Comparison of ENCODE assay signal across 12 cellular contexts in genomic region chr1:85911742-85912141, GRCh38.
DNase-seq lines count a peak whose midpoint lies in the region; ATAC-seq, FAIRE-seq and TF ChIP-seq lines count a peak whose summit lies in the region.
"Had no signal": no experiment of that assay in that cellular context is flagged by ENCODE, and none has a peak within 500 bp of the region (broad histone marks: within the 10 kb centered on the region; RNA-seq: fewer than 3 reads in every experiment).

No MANE protein-coding gene starts in this region.

- H3K27me3 Mint-ChIP-seq in CD8-positive, alpha-beta T cell (ENCODE audit: low read depth): no peaks in the 10 kb centered on the region
- H3K27me3 Mint-ChIP-seq in stimulated activated naive CD8-positive, alpha-beta T cell treated with anti-CD3 and anti-CD28 coated beads, Interleukin-15, amount 100 ng/mL, for 72 hours: no peaks in the 10 kb centered on the region
- H3K27me3 Mint-ChIP-seq: naive thymus-derived CD8-positive, alpha-beta T cell had no signal

- no peak overlapping the region for H2BK15ac ChIP-seq in mesendoderm (replicated peaks; ENCODE audit: low read depth)

- in situ Hi-C loops in KBM-7 (cut with MboI; ENCODE audit: low pct_unique_long_range_greater_than_20kb, low sequenced_read_pairs) (no loop called here), GM12878 (cut with MboI) (no loop called here)

- intact Hi-C loops in GM12878 (cut with micrococcal nuclease; ENCODE audit: unreplicated experiment): no loop called here
- intact Hi-C loops in CD8-positive, alpha-beta T cell (cut with DNase I, micrococcal nuclease): no loop called here

- H3K27me3 ChIP-seq in GM12878 (replicated peaks in 1 of 2; ENCODE audit: control insufficient read depth in 2 of 2, insufficient read depth in 2 of 2, low read length in 1 of 2) (no peaks in the 10 kb centered on the region), mesendoderm (ENCODE audit: insufficient read depth, low read length, poor library complexity) (no peaks in the 10 kb centered on the region)
- no peaks in the 10 kb centered on the region for H3K27me3 ChIP-seq in CD8-positive, alpha-beta T cell (ENCODE audit: insufficient read depth, low read length)

- FAIRE-seq in GM12878 (lab: Jason Lieb, UNC): no peak

- no peak for ATAC-seq in GM12878
- ATAC-seq in CD8-positive, alpha-beta T cell: no peak
- no peak for ATAC-seq in stimulated activated naive CD8-positive, alpha-beta T cell treated with anti-CD3 and anti-CD28 coated beads, Interleukin-15, amount 100 ng/mL, for 72 hours
- ATAC-seq: naive thymus-derived CD8-positive, alpha-beta T cell had no signal

- H3K23ac ChIP-seq in mesendoderm (ENCODE audit: low read length): no peak overlapping the region

- H3K79me1 ChIP-seq in mesendoderm (ENCODE audit: low read length): no peaks in the 10 kb centered on the region

- H3K4me1 Mint-ChIP-seq in CD8-positive, alpha-beta T cell (ENCODE audit: low read depth): no peaks in the 10 kb centered on the region
- H3K4me1 Mint-ChIP-seq in stimulated activated naive CD8-positive, alpha-beta T cell treated with anti-CD3 and anti-CD28 coated beads, Interleukin-15, amount 100 ng/mL, for 72 hours: no peaks in the 10 kb centered on the region
- H3K4me1 Mint-ChIP-seq: naive thymus-derived CD8-positive, alpha-beta T cell had no signal

- no peaks in the 10 kb centered on the region for H3K36me3 Mint-ChIP-seq in CD8-positive, alpha-beta T cell
- H3K36me3 Mint-ChIP-seq: naive thymus-derived CD8-positive, alpha-beta T cell had no signal

- H3K4me2 ChIP-seq in GM12878 (ENCODE audit: control insufficient read depth, insufficient read depth) (no peak overlapping the region), mesendoderm (ENCODE audit: low read length) (no peak overlapping the region)

- H3K4me3 ChIP-seq in GM12878 (no peak overlapping the region), mesendoderm (ENCODE audit: low read length) (no peak overlapping the region)
- H3K4me3 ChIP-seq in CD8-positive, alpha-beta T cell (ENCODE audit: low read depth, low read length): no peak overlapping the region

- no peaks in the 10 kb centered on the region for H3K4me1 ChIP-seq in GM12878 (ENCODE audit: control insufficient read depth, insufficient read depth, low read length)
- no peaks in the 10 kb centered on the region for H3K4me1 ChIP-seq in mesendoderm (ENCODE audit: control insufficient read depth, low read depth, low read length)
- H3K4me1 ChIP-seq in CD8-positive, alpha-beta T cell (ENCODE audit: insufficient read depth, low read length): no peaks in the 10 kb centered on the region

- no peaks in the 10 kb centered on the region for H3K9me3 ChIP-seq in GM12878 (replicated peaks; ENCODE audit: control insufficient read depth, insufficient read depth, low read length)
- no peaks in the 10 kb centered on the region for H3K9me3 ChIP-seq in CD8-positive, alpha-beta T cell (ENCODE audit: low read length)

- no peak overlapping the region for H3K27ac Mint-ChIP-seq in CD8-positive, alpha-beta T cell
- no peak overlapping the region for H3K27ac Mint-ChIP-seq in stimulated activated naive CD8-positive, alpha-beta T cell treated with anti-CD3 and anti-CD28 coated beads, Interleukin-15, amount 100 ng/mL, for 72 hours
- H3K27ac Mint-ChIP-seq: naive thymus-derived CD8-positive, alpha-beta T cell; T-helper 1 cell treated with Interleukin-12 subunit alpha and Interleukin-12 subunit beta and Interleukin-4 antibody, amounts not matched to agents 30 μg/mL and 1 μg/mL, for 36 hours had no signal

- H3K4ac ChIP-seq in mesendoderm (ENCODE audit: low read depth, low read length): no peak overlapping the region

- POLR2A ChIA-PET in GM12878 (lab: Charles Lee): no interaction called here
- POLR2A ChIA-PET in CD8-positive, alpha-beta T cell (lab: Charles Lee): no interaction called here

- RAD21 ChIA-PET in GM12878 (lab: Charles Lee; ENCODE audit: unreplicated experiment): interaction anchor here (0.9 kb wide), 1 partner anchor 107 kb away, joined by 3 read pairs; no protein-coding TSS in a partner anchor

- no peak overlapping the region for H4K8ac ChIP-seq in mesendoderm (ENCODE audit: low read depth, low read length)

- H2AFZ ChIP-seq in GM12878 (ENCODE audit: control insufficient read depth, low read depth, low read length): no peak overlapping the region

- no peak overlapping the region for H3K4me3 Mint-ChIP-seq in CD8-positive, alpha-beta T cell
- H3K4me3 Mint-ChIP-seq in stimulated activated naive CD8-positive, alpha-beta T cell treated with anti-CD3 and anti-CD28 coated beads, Interleukin-15, amount 100 ng/mL, for 72 hours: no peak overlapping the region
- H3K4me3 Mint-ChIP-seq: naive thymus-derived CD8-positive, alpha-beta T cell; T-helper 1 cell treated with Interleukin-12 subunit alpha and Interleukin-12 subunit beta and Interleukin-4 antibody, amounts not matched to agents 30 μg/mL and 1 μg/mL, for 36 hours had no signal

- H3K79me2 ChIP-seq in GM12878 (ENCODE audit: control insufficient read depth, insufficient read depth, low read length): no peaks in the 10 kb centered on the region
- no peaks in the 10 kb centered on the region for H3K79me2 ChIP-seq in mesendoderm (ENCODE audit: control insufficient read depth, insufficient read depth, low read length)

- no peak overlapping the region for H3K56ac ChIP-seq in mesendoderm (ENCODE audit: low read length)

- no peaks in the 10 kb centered on the region for H3K36me3 ChIP-seq in GM12878 (ENCODE audit: control insufficient read depth in 2 of 2, insufficient read depth in 2 of 2, low read length in 1 of 2)
- no peaks in the 10 kb centered on the region for H3K36me3 ChIP-seq in mesendoderm (ENCODE audit: control insufficient read depth, insufficient read depth, low read length)
- H3K36me3 ChIP-seq in CD8-positive, alpha-beta T cell (ENCODE audit: insufficient read depth, low read length): no peaks in the 10 kb centered on the region

- DNase-seq in DMS53 (lab: John Stamatoyannopoulos, UW) (peak; percentile 23), KBM-7 (peak; percentile 13), GM12878 (ENCODE audit: low read depth, low spot score) (no peak), mesendoderm (peak; percentile 16), NK-92 (lab: John Stamatoyannopoulos, UW; ENCODE audit: unreplicated experiment) (no peak), NOMO-1 (lab: John Stamatoyannopoulos, UW; ENCODE audit: unreplicated experiment in 2 of 2) (no peak)
- DNase-seq in CD8-positive, alpha-beta T cell: no peak
- DNase-seq in stimulated activated naive CD8-positive, alpha-beta T cell treated with anti-CD3 and anti-CD28 coated beads, Interleukin-15, amount 100 ng/mL, for 72 hours: no peak
- DNase-seq: naive thymus-derived CD8-positive, alpha-beta T cell; stimulated activated CD4-positive, alpha-beta T cell treated with anti-CD3 and anti-CD28 coated beads, Interleukin-15, amount 100 ng/mL, for 24 hours; stimulated activated naive CD4-positive, alpha-beta T cell treated with Interleukin-2 at 50 U/mL for 16 hours had no signal

- H2BK120ac ChIP-seq in mesendoderm (ENCODE audit: low read depth, low read length): no peak overlapping the region

- no peak overlapping the region for H2AK5ac ChIP-seq in mesendoderm (ENCODE audit: low read length)

- CTCF ChIA-PET in GM12878 (lab: Yijun Ruan, JAX): interaction anchor here (1.0 to 1.7 kb wide), 4 partner anchors 10 to 108 kb away, joined by 3 to 7 read pairs (median 3); no protein-coding TSS in a partner anchor
- CTCF ChIA-PET in CD8-positive, alpha-beta T cell (lab: Charles Lee): no interaction called here

- TF ChIP-seq CTCF in GM12878 (IDR thresholded peaks at IDR 0.05 in 2 of 3, conservative IDR thresholded peaks at IDR 0.05 in 1 of 3; ENCODE audit: control insufficient read depth in 2 of 3, extremely low read depth in 1 of 3, insufficient read depth in 1 of 3, low read depth in 3 of 3, low read length in 3 of 3): peak in 2 of 3 experiments; percentile 7 to 12; a peak in 1 of 6 replicates
- no peak for TF ChIP-seq CTCF in CD8-positive, alpha-beta T cell (IDR thresholded peaks at IDR 0.05)

- no peak overlapping the region for H4K5ac ChIP-seq in mesendoderm (ENCODE audit: low read length)

- H3K9me3 Mint-ChIP-seq in CD8-positive, alpha-beta T cell: no peaks in the 10 kb centered on the region
- H3K9me3 Mint-ChIP-seq in stimulated activated naive CD8-positive, alpha-beta T cell treated with anti-CD3 and anti-CD28 coated beads, Interleukin-15, amount 100 ng/mL, for 72 hours: no peaks in the 10 kb centered on the region
- H3K9me3 Mint-ChIP-seq: T-helper 1 cell treated with Interleukin-12 subunit alpha and Interleukin-12 subunit beta and Interleukin-4 antibody, amounts not matched to agents 30 μg/mL and 1 μg/mL, for 36 hours had no signal

- H3K9ac ChIP-seq in GM12878 (ENCODE audit: control insufficient read depth, insufficient read depth, low read length) (no peak overlapping the region), mesendoderm (ENCODE audit: low read length) (no peak overlapping the region)

- no peak for TF ChIP-seq POLR2A in GM12878 (IDR thresholded peaks at IDR 0.05; ENCODE audit: low read depth, low read length)

- peak; percentile 34 for TF ChIP-seq RAD21 in GM12878 (IDR thresholded peaks at IDR 0.05; ENCODE audit: insufficient read depth, low read depth, low read length)

- WGBS in GM12878 (ENCODE audit: insufficient coverage, insufficient replicate concordance, low lambda C conversion rate, missing lambda C conversion rate): 34% methylated on average over 3 of the region's 3 CpGs
- no CpG with 5 or more reads among the region's 3 CpGs for WGBS in mesendoderm (ENCODE audit: extremely low coverage, insufficient coverage, low lambda C conversion rate)

- SMC1A ChIA-PET in GM12878 (lab: Charles Lee; ENCODE audit: uncharacterized antibody, unreplicated experiment): no interaction called here

- BruUV-seq in GM12878 (replicated peaks; lab: Mats Ljungman, UMichigan): no TSS peak

- no peaks in the 10 kb centered on the region for H4K20me1 ChIP-seq in GM12878 (ENCODE audit: control insufficient read depth, insufficient read depth)

- TF ChIP-seq EP300 in GM12878 (IDR thresholded peaks at IDR 0.05; ENCODE audit: borderline replicate concordance in 1 of 2, control insufficient read depth in 1 of 2, low read depth in 2 of 2, low read length in 2 of 2): no peak

- no peak overlapping the region for H3K18ac ChIP-seq in mesendoderm (ENCODE audit: low read length)

- no peak overlapping the region for H2BK5ac ChIP-seq in mesendoderm (ENCODE audit: low read length)

- H3K27ac ChIP-seq in GM12878 (ENCODE audit: control insufficient read depth, insufficient read depth) (no peak overlapping the region), mesendoderm (ENCODE audit: low read depth, low read length) (no peak overlapping the region)
- H3K27ac ChIP-seq in CD8-positive, alpha-beta T cell (ENCODE audit: low read depth, low read length): no peak overlapping the region

TF ChIP-seq in GM12878, 131 proteins besides CTCF, POLR2A, EP300 and RAD21 (continues in another document):
- TF ChIP-seq CBX5 (IDR thresholded peaks at IDR 0.05; ENCODE audit: low read depth): no peak

Comparison
In these comparisons a context has a peak if more than half of its experiments do, and no peak if none do; other contexts are left out.
1. DNase-seq: peak in DMS53 (single experiment), KBM-7 (single experiment) and mesendoderm (single experiment); none in GM12878 (single experiment), CD8-positive, alpha-beta T cell (0 of 7), NK-92 (single experiment), NOMO-1 (0 of 2) and stimulated activated naive CD8-positive, alpha-beta T cell treated with anti-CD3 and anti-CD28 coated beads, Interleukin-15, amount 100 ng/mL, for 72 hours (0 of 2).